24 cellular contexts compared by ENCODE assay signal in the genomic region with DNA sequence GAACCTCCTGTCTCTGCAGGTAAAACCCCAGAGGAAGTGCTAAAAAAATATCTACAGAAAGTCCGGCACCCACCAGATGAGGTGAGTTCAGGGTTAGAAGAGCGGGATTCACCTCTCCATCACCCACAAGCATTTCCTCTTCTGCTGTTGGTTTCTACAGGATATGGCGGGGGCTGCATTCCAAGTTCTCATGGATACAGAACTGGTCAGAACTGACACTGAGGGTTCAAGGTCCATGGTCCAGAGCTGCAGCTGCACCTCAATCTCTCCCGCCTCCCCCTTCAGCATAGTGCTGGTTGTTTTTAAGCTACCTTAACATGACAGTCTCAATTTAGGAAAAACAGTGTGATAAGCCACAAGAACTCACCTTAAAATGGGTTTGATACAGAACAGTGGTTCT. TPM values are rescaled to one million over a fixed set of nuclear protein-coding genes. Genes with fewer than 3 reads are reported as not detected.
"Had no signal": no experiment of that assay in that cellular context is flagged by ENCODE, and none has a peak within 500 bp of the region (broad histone marks: within the 10 kb centered on the region; RNA-seq: fewer than 3 reads in every experiment).

No MANE protein-coding gene starts in this region.

- H3K4me1 Mint-ChIP-seq: activated CD4-positive, alpha-beta T cell treated with anti-CD3 and anti-CD28 coated beads, Interleukin-2, amount 10 ng/mL, durations not matched to agents 7 days and 5 days had no signal

- DNase-seq: activated CD4-positive, alpha-beta T cell treated with anti-CD3 and anti-CD28 coated beads, Interleukin-2, amount 10 ng/mL, durations not matched to agents 7 days and 5 days; activated CD4-positive, CD25-positive, alpha-beta regulatory T cell treated with anti-CD3 and anti-CD28 coated beads, Interleukin-2, amount 50 U/mL, for 72 hours; activated CD8-positive, alpha-beta T cell treated with anti-CD3 and anti-CD28 coated beads for 36 hours; activated T-cell treated with anti-CD3 and anti-CD28 coated beads, Interleukin-2, amount 50 U/mL, for 1 hour; adrenal gland; brain microvascular endothelial cell; caudate nucleus; dermis blood vessel endothelial cell; effector memory CD8-positive, alpha-beta T cell; glutamatergic neuron; hippocampal formation; mesenchymal stem cell; naive thymus-derived CD4-positive, alpha-beta T cell; posterior cingulate gyrus; sigmoid colon; stimulated activated CD4-positive, alpha-beta T cell treated with anti-CD3 and anti-CD28 coated beads, Interleukin-2, amount 100 ng/mL, for 48 hours; stimulated activated naive CD4-positive, alpha-beta T cell treated with Interleukin-2 at 50 U/mL for 16 hours; T-cell; WERI-Rb-1 had no signal

- H3K4me3 ChIP-seq: adrenal gland, ascending aorta, esophagus muscularis mucosa, sigmoid colon had no signal

- H3K9me3 ChIP-seq: adrenal gland, ascending aorta, esophagus muscularis mucosa, sigmoid colon had no signal

- H3K4me3 Mint-ChIP-seq: activated CD4-positive, alpha-beta T cell treated with anti-CD3 and anti-CD28 coated beads, Interleukin-2, amount 10 ng/mL, durations not matched to agents 7 days and 5 days; activated CD8-positive, alpha-beta T cell treated with anti-CD3 and anti-CD28 coated beads for 36 hours; activated naive CD8-positive, alpha-beta T cell; effector memory CD8-positive, alpha-beta T cell; naive thymus-derived CD4-positive, alpha-beta T cell; neural crest cell; T-cell had no signal

- H3K9me3 Mint-ChIP-seq: activated CD4-positive, alpha-beta T cell treated with anti-CD3 and anti-CD28 coated beads, Interleukin-2, amount 10 ng/mL, durations not matched to agents 7 days and 5 days; activated CD8-positive, alpha-beta T cell treated with anti-CD3 and anti-CD28 coated beads for 36 hours; effector memory CD8-positive, alpha-beta T cell; naive thymus-derived CD4-positive, alpha-beta T cell; neural crest cell; T-cell had no signal

- H3K36me3 ChIP-seq: adrenal gland, brain microvascular endothelial cell, WERI-Rb-1 had no signal

- H3K27me3 Mint-ChIP-seq: activated CD4-positive, alpha-beta T cell treated with anti-CD3 and anti-CD28 coated beads, Interleukin-2, amount 10 ng/mL, durations not matched to agents 7 days and 5 days had no signal

- H3K27ac ChIP-seq: ascending aorta, brain microvascular endothelial cell, esophagus muscularis mucosa, sigmoid colon, WERI-Rb-1 had no signal

- H3K4me1 ChIP-seq: ascending aorta had no signal

- H3K27me3 ChIP-seq: adrenal gland, ascending aorta, brain microvascular endothelial cell, esophagus muscularis mucosa had no signal

- H3K27ac Mint-ChIP-seq: activated CD4-positive, alpha-beta T cell treated with anti-CD3 and anti-CD28 coated beads, Interleukin-2, amount 10 ng/mL, durations not matched to agents 7 days and 5 days; activated CD8-positive, alpha-beta T cell treated with anti-CD3 and anti-CD28 coated beads for 36 hours; activated naive CD8-positive, alpha-beta T cell; effector memory CD8-positive, alpha-beta T cell; T-cell had no signal

- ATAC-seq: activated CD8-positive, alpha-beta T cell treated with anti-CD3 and anti-CD28 coated beads for 36 hours; effector memory CD8-positive, alpha-beta T cell; naive thymus-derived CD4-positive, alpha-beta T cell; T-cell had no signal

RNA-seq across cellular contexts. Expression of a gene that starts 21.6 kb away (rescaled TPM):
- total RNA-seq: activated CD4-positive, alpha-beta T cell treated with anti-CD3 and anti-CD28 coated beads, Interleukin-2, amount 10 ng/mL, durations not matched to agents 7 days and 5 days; activated CD8-positive, alpha-beta T cell treated with anti-CD3 and anti-CD28 coated beads for 36 hours; dermis blood vessel endothelial cell; neural crest cell; renal cortical epithelial cell had no signal
